Comparison of ENCODE assay signal across 8 cellular contexts in the genomic region with DNA sequence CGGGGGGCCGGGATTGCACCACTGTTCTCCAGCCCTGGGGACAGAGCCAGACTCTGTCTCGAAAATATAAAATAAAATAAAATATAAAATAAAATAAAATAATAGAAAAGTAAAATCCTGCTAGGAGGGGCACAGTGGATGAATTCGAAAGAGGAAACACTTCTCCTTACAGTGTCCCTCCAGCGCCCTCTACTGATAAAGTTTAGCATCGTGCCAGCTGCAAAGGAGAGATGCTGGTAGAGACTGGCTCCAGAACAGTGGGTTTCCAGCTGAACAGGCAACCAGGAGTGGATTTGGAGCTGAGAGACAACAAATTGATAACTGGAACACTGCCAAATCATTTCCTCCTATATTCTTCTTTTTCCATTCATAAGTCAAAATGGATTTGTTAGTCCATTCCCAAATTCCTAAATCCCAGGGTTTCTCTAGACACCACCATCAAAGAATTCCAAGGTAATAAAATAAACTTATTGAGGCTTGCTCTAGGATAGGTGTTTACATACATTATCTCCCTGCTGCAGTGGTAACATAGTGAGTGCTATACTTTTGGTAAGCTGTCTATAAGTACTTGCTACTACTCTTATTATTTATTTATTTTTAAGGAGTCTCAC. TPM values are rescaled to one million over a fixed set of nuclear protein-coding genes. Genes with fewer than 3 reads are reported as not detected.
DNase-seq lines count a peak whose midpoint lies in the region; ATAC-seq and TF ChIP-seq lines count a peak whose summit lies in the region.

No MANE protein-coding gene starts in this region.

- no peak overlapping the region for H3K4me3 ChIP-seq in AG04449 (ENCODE audit: low read depth, low read length)

- peak; percentile 53 for ATAC-seq in GM18517 (IDR thresholded peaks at IDR 0.05; ENCODE audit: unreplicated experiment)
- ATAC-seq in HG03460 (IDR thresholded peaks at IDR 0.05; ENCODE audit: unreplicated experiment) = peak; percentile 61

- POLR2A ChIA-PET in AG04449 (lab: Yijun Ruan, JAX) = no interaction called here

- DNase-seq in AG04449 (ENCODE audit: low read depth, low spot score) = peak; percentile 14
- peak; percentile 28 for DNase-seq in NCI-H526 treated with DMSO at 0.1 percent for 48 hours (lab: John Stamatoyannopoulos, UW)
- DNase-seq in activated CD4-positive, alpha-beta T cell treated with anti-CD3 and anti-CD28 coated beads, Interleukin-2, amount 50 U/mL, for 1 hour = peak; percentile 65
- peak; percentile 84 for DNase-seq in dermis blood vessel endothelial cell
- peak; percentile 93 for DNase-seq in medulla oblongata (ENCODE audit: extremely low spot score)
- DNase-seq in stimulated activated CD8-positive, alpha-beta memory T cell treated with anti-CD3 and anti-CD28 coated beads, Interleukin-15, amount 100 ng/mL, for 4 hours (ENCODE audit: low read depth in 2 of 2) = peak; percentile 2 to 33

- CTCF ChIA-PET in AG04449 (lab: Yijun Ruan, JAX) = interaction anchor here (0.6 to 20.8 kb wide), 42 partner anchors 9 to 1091 kb away, joined by 3 to 1249 read pairs (median 5); no protein-coding TSS in a partner anchor

- peak; percentile 87 for TF ChIP-seq CTCF in AG04449 (IDR thresholded peaks at IDR 0.05; ENCODE audit: insufficient read depth, low read length, missing control alignments)

RNA-seq across cellular contexts. Expression of gene TBPL1, which starts 31.7 kb away (rescaled TPM):
- 32.0 and 35.2 TPM in 2 replicates for total RNA-seq in dermis blood vessel endothelial cell

RNA-seq across cellular contexts. Expression of gene TCF21, which starts 32.4 kb away (rescaled TPM):
- total RNA-seq in dermis blood vessel endothelial cell = not detected in 2 replicates

Comparison
In these comparisons a context has a peak if more than half of its experiments do, and no peak if none do; other contexts are left out.
1. DNase-seq: peak in every context shown above with its lines; median percentile 93 in medulla oblongata; 84 in dermis blood vessel endothelial cell; 65 in activated CD4-positive, alpha-beta T cell treated with anti-CD3 and anti-CD28 coated beads, Interleukin-2, amount 50 U/mL, for 1 hour; 28 in NCI-H526 treated with DMSO at 0.1 percent for 48 hours; 18 in stimulated activated CD8-positive, alpha-beta memory T cell treated with anti-CD3 and anti-CD28 coated beads, Interleukin-15, amount 100 ng/mL, for 4 hours; 14 in AG04449.